9 cellular contexts compared by ENCODE assay signal in the genomic region with DNA sequence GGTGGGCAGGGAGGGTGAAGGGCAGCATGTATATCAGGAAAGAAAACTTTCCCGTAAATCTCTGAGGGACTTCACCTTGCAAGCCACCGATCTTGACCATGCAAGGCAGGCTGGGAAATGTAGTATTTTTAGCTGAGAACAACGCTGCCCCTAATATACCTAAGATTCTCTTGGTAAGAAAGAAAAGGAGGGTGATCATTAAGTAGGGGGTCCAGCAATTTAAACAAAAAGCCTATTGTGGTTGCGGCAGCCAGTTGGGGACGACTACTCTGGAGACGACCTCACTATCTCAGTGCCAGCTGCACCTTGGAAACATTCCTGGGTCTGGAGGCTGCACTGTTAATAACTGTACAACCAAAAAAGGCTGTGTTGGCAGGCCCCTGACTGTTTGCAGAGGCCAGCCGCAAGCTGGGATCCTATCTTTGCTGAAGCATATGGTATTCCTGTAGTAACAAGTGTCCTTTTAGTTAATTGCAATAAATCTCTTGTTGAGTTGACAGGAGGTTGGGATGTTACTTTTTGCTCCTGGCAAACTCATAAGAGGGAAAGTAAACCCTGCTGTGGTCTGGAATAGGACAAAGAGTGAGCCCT. TPM values are rescaled to one million over a fixed set of nuclear protein-coding genes. Genes with fewer than 3 reads are reported as not detected.
DNase-seq lines count a peak whose midpoint lies in the region; ATAC-seq and TF ChIP-seq lines count a peak whose summit lies in the region.
"Had no signal": no experiment of that assay in that cellular context is flagged by ENCODE, and none has a peak within 500 bp of the region (broad histone marks: within the 10 kb centered on the region; RNA-seq: fewer than 3 reads in every experiment).

No MANE protein-coding gene starts in this region.

- peaks cover 0 to 62% (median 34%) of the 10 kb centered on the region in 9 donors for H3K4me1 ChIP-seq in heart right ventricle

- no peaks in the 10 kb centered on the region for H3K36me3 ChIP-seq in heart right ventricle

- WGBS in heart right ventricle, 2 donors: 11 to 19% methylated on average over 7 of the region's 7 CpGs

- H3K27me3 ChIP-seq in heart right ventricle: no peaks in the 10 kb centered on the region

- no peak for DNase-seq in heart right ventricle
- DNase-seq in cardiac septum (ENCODE audit: low spot score): no peak
- DNase-seq in astrocyte of the hippocampus (ENCODE audit: low read depth, low spot score): peak; percentile 60
- peak; percentile 30 to 43 for DNase-seq in lung microvascular endothelial cell (ENCODE audit: low read depth in 2 of 2)
- DNase-seq in hepatic stellate cell (ENCODE audit: low spot score): no peak
- DNase-seq: naive B cell had no signal

- ATAC-seq in heart right ventricle (peak in 2 of 8 donors; percentile 20 to 27), GM21360 (IDR thresholded peaks at IDR 0.05; ENCODE audit: unreplicated experiment) (no peak), GM19452 (IDR thresholded peaks at IDR 0.05; ENCODE audit: unreplicated experiment) (no peak), GM21786 (IDR thresholded peaks at IDR 0.05; ENCODE audit: unreplicated experiment) (no peak)

- intact Hi-C loops in heart right ventricle (cut with DNase I) (loop anchor here in 1 of 10 donors (2.0 kb wide), 1 partner anchor 17 kb away; no protein-coding TSS in a partner anchor), cardiac septum (cut with DNase I) (no loop called here)

- H3K27ac ChIP-seq in heart right ventricle: peak overlapping the region in 6 of 10 donors; percentile 5 to 57 (median 14)

- H3K4me3 ChIP-seq in heart right ventricle: peak overlapping the region in 6 of 10 donors; percentile 9 to 42 (median 35)

- no peaks in the 10 kb centered on the region for H3K9me3 ChIP-seq in heart right ventricle

- TF ChIP-seq CTCF in heart right ventricle (IDR thresholded peaks at IDR 0.05): no peak

RNA-seq across cellular contexts. Expression of a gene that starts 6.4 kb away (rescaled TPM):
- total RNA-seq in heart right ventricle: 10 to 100 TPM; 11.1 to 98.8 (median 22.0) TPM
- polyA plus RNA-seq in heart right ventricle: 10 to 100 TPM; 11.6 to 19.8 TPM
- total RNA-seq in cardiac septum: 13.0 TPM
- 26.8 and 31.9 TPM in 2 replicates for total RNA-seq in lung microvascular endothelial cell

RNA-seq across cellular contexts. Expression of a gene that starts 21.3 kb away (rescaled TPM):
- total RNA-seq in heart right ventricle: 10 to 100 TPM; 24.0 to 32.3 (median 29.9) TPM
- polyA plus RNA-seq in heart right ventricle: 10 to 100 TPM; 16.8 to 29.5 TPM
- total RNA-seq in cardiac septum: 25.5 TPM
- 36.6 and 42.3 TPM in 2 replicates for total RNA-seq in lung microvascular endothelial cell

Comparison
In these comparisons a context has a peak if more than half of its experiments do, and no peak if none do; other contexts are left out.
1. DNase-seq: peak in astrocyte of the hippocampus (single experiment) and lung microvascular endothelial cell (2 of 2); none in heart right ventricle (0 of 2), cardiac septum (single experiment) and hepatic stellate cell (single experiment).